In the genomic region with DNA sequence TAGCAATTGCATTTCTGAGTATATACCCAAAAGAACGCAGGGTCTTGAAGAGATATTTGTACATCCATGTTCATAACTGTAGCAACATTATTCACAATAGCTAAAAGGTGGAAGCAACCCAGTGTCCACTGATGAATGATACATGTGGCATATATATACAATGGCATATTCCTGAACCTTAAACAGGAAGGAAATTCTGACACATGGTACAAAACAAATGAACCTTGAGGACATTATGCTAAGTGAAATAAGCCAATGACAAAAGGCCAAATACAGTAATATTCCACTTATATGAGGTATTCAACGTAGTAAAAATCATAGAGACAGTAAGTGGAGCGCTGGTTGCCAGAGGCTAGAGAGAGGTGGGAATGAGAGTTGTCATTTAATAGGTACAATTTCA, we compare ENCODE assay signal across 27 cellular contexts. TPM values are rescaled to one million over a fixed set of nuclear protein-coding genes. Genes with fewer than 3 reads are reported as not detected.
DNase-seq lines count a peak whose midpoint lies in the region; ATAC-seq and TF ChIP-seq lines count a peak whose summit lies in the region.
"Had no signal": no experiment of that assay in that cellular context is flagged by ENCODE, and none has a peak within 500 bp of the region (broad histone marks: within the 10 kb centered on the region; RNA-seq: fewer than 3 reads in every experiment).

No MANE protein-coding gene starts in this region.

- no peak overlapping the region for H3K4me3 ChIP-seq in CD4-positive, alpha-beta memory T cell (ENCODE audit: low read length in 2 of 2)
- H3K4me3 ChIP-seq in adrenal gland, result no peak overlapping the region
- H3K4me3 ChIP-seq: GM12878, GM23338, HAP-1, K562, PC-9, SK-N-MC had no signal

- no peaks in the 10 kb centered on the region for H3K27me3 Mint-ChIP-seq in activated T-cell treated with anti-CD3 and anti-CD28 coated beads, Interleukin-2, amount 50 U/mL, for 4 hours (ENCODE audit: low read depth)
- H3K27me3 Mint-ChIP-seq in CD4-positive, alpha-beta memory T cell, result no peaks in the 10 kb centered on the region
- no peaks in the 10 kb centered on the region for H3K27me3 Mint-ChIP-seq in activated T-helper 17 cell treated with anti-CD3 and anti-CD28 coated beads, Interleukin-2, amount 50 U/mL, for 72 hours
- no peaks in the 10 kb centered on the region for H3K27me3 Mint-ChIP-seq in naive thymus-derived CD8-positive, alpha-beta T cell

- CTCF ChIA-PET in CD4-positive, alpha-beta memory T cell (lab: Charles Lee; ENCODE audit: partially characterized antibody), result interaction anchor here (9.1 kb wide), 1 partner anchor 69 kb away, joined by 79 read pairs; no protein-coding TSS in a partner anchor

- H3K4me3 Mint-ChIP-seq in activated T-cell treated with anti-CD3 and anti-CD28 coated beads, Interleukin-2, amount 50 U/mL, for 4 hours, result peak overlapping the region; percentile 12
- H3K4me3 Mint-ChIP-seq in CD4-positive, alpha-beta memory T cell, result peak overlapping the region in 7 of 8 donors; percentile 43 to 73 (median 60)
- peak overlapping the region; percentile 5 for H3K4me3 Mint-ChIP-seq in activated T-helper 17 cell treated with anti-CD3 and anti-CD28 coated beads, Interleukin-2, amount 50 U/mL, for 72 hours
- peak overlapping the region in 8 of 10 donors; percentile 3 to 67 (median 44) for H3K4me3 Mint-ChIP-seq in naive thymus-derived CD8-positive, alpha-beta T cell
- H3K4me3 Mint-ChIP-seq: GM23338 had no signal

- no peak for TF ChIP-seq CTCF in adrenal gland (IDR thresholded peaks at IDR 0.05)

- no peak for ATAC-seq in activated T-cell treated with anti-CD3 and anti-CD28 coated beads, Interleukin-2, amount 50 U/mL, for 4 hours
- no peak for ATAC-seq in activated T-helper 17 cell treated with anti-CD3 and anti-CD28 coated beads, Interleukin-2, amount 50 U/mL, for 72 hours (replicated peaks)
- no peak for ATAC-seq in naive thymus-derived CD8-positive, alpha-beta T cell
- ATAC-seq: GM12878, GM23338, K562 had no signal

- peaks cover 25% of the 10 kb centered on the region for H3K36me3 Mint-ChIP-seq in activated T-cell treated with anti-CD3 and anti-CD28 coated beads, Interleukin-2, amount 50 U/mL, for 4 hours (ENCODE audit: insufficient read depth)
- H3K36me3 Mint-ChIP-seq in CD4-positive, alpha-beta memory T cell, result peaks cover 45 to 64% of the 10 kb centered on the region in 2 donors
- peaks cover 72% of the 10 kb centered on the region for H3K36me3 Mint-ChIP-seq in activated T-helper 17 cell treated with anti-CD3 and anti-CD28 coated beads, Interleukin-2, amount 50 U/mL, for 72 hours (ENCODE audit: low read depth)
- peaks cover 0 to 74% (median 20%) of the 10 kb centered on the region in 3 donors for H3K36me3 Mint-ChIP-seq in naive thymus-derived CD8-positive, alpha-beta T cell

- H3K4me1 ChIP-seq in CD4-positive, alpha-beta memory T cell (ENCODE audit: insufficient read depth, low read length), result peaks cover 92% of the 10 kb centered on the region
- peaks cover 17 to 61% of the 10 kb centered on the region in 2 donors for H3K4me1 ChIP-seq in adrenal gland (replicated peaks in 1 of 2)

- H3K9me3 ChIP-seq in CD4-positive, alpha-beta memory T cell (ENCODE audit: control insufficient read depth in 1 of 2, low read length in 2 of 2), result no peaks in the 10 kb centered on the region
- H3K9me3 ChIP-seq in adrenal gland (replicated peaks in 1 of 3), result no peaks in the 10 kb centered on the region
- H3K9me3 ChIP-seq: Caco-2, HAP-1 had no signal

- peaks cover 82% of the 10 kb centered on the region for H3K4me1 Mint-ChIP-seq in activated T-cell treated with anti-CD3 and anti-CD28 coated beads, Interleukin-2, amount 50 U/mL, for 4 hours (ENCODE audit: low read depth)
- H3K4me1 Mint-ChIP-seq in CD4-positive, alpha-beta memory T cell, result peaks cover 67 to 72% (median 68%) of the 10 kb centered on the region in 4 donors
- peaks cover 59% of the 10 kb centered on the region for H3K4me1 Mint-ChIP-seq in activated T-helper 17 cell treated with anti-CD3 and anti-CD28 coated beads, Interleukin-2, amount 50 U/mL, for 72 hours
- H3K4me1 Mint-ChIP-seq in naive thymus-derived CD8-positive, alpha-beta T cell, result peaks cover 52 to 88% (median 77%) of the 10 kb centered on the region in 4 donors

- DNase-seq in activated T-cell treated with anti-CD3 and anti-CD28 coated beads, Interleukin-2, amount 50 U/mL, for 4 hours, result no peak
- no peak for DNase-seq in activated T-cell treated with anti-CD3 and anti-CD28 coated beads, Interleukin-2, amount 50 U/mL, for 1 hour
- DNase-seq in CD4-positive, alpha-beta memory T cell, result no peak
- no peak for DNase-seq in naive thymus-derived CD8-positive, alpha-beta T cell
- DNase-seq in ecto neural progenitor cell (ENCODE audit: low spot score) (no peak), adrenal gland (no peak)
- DNase-seq: AML-193, Caco-2, DMS 273 treated with DMSO at 0.1 percent for 48 hours, DMS79 treated with DMSO at 0.1 percent for 48 hours, MM.1S, NCI-H1048, NCI-H1436, NCI-H187 treated with DMSO at 0.1 percent for 48 hours, NCI-H226, NCI-H510A treated with DMSO at 0.1 percent for 48 hours, NCI-H748 treated with DMSO at 0.1 percent for 48 hours, PC-9, RPMI8226, SHP77 treated with DMSO at 0.1 percent for 48 hours had no signal

- 82 to 92% (median 88%) methylated on average over 3 of the region's 3 CpGs for WGBS in adrenal gland, 4 donors

- POLR2A ChIA-PET in CD4-positive, alpha-beta memory T cell (lab: Charles Lee; ENCODE audit: partially characterized antibody), result interaction anchor here (4.8 kb wide), 1 partner anchor 9 kb away, joined by 36 read pairs; a partner anchor contains a TSS
- POLR2A ChIA-PET in naive thymus-derived CD8-positive, alpha-beta T cell (lab: Charles Lee), result no interaction called here

- no peaks in the 10 kb centered on the region for H3K27me3 ChIP-seq in CD4-positive, alpha-beta memory T cell (ENCODE audit: insufficient read depth, low read length)
- H3K27me3 ChIP-seq in adrenal gland, result no peaks in the 10 kb centered on the region

- H3K36me3 ChIP-seq in CD4-positive, alpha-beta memory T cell (ENCODE audit: insufficient read depth, low read length), result peaks cover 15% of the 10 kb centered on the region
- no peaks in the 10 kb centered on the region for H3K36me3 ChIP-seq in adrenal gland (replicated peaks in 1 of 2)

- TF ChIP-seq POLR2A in adrenal gland (IDR thresholded peaks at IDR 0.05), result no peak

- no peak overlapping the region for H3K27ac ChIP-seq in CD4-positive, alpha-beta memory T cell (ENCODE audit: low read depth, low read length)
- no peak overlapping the region for H3K27ac ChIP-seq in adrenal gland
- H3K27ac ChIP-seq: C4-2B, PC-9, SK-N-MC had no signal

- intact Hi-C loops in CD4-positive, alpha-beta memory T cell (cut with micrococcal nuclease), result no loop called here
- intact Hi-C loops in adrenal gland (cut with DNase I), result no loop called here

- H3K27ac Mint-ChIP-seq in CD4-positive, alpha-beta memory T cell, result peak overlapping the region in 6 of 7 donors; percentile 0 to 48 (median 26)
- H3K27ac Mint-ChIP-seq in activated T-helper 17 cell treated with anti-CD3 and anti-CD28 coated beads, Interleukin-2, amount 50 U/mL, for 72 hours, result no peak overlapping the region
- H3K27ac Mint-ChIP-seq in naive thymus-derived CD8-positive, alpha-beta T cell, result peak overlapping the region in 8 of 10 donors; percentile 18 to 79 (median 66)
- H3K27ac Mint-ChIP-seq: GM23338 had no signal

- H3K9me3 Mint-ChIP-seq in activated T-cell treated with anti-CD3 and anti-CD28 coated beads, Interleukin-2, amount 50 U/mL, for 4 hours, result no peaks in the 10 kb centered on the region
- no peaks in the 10 kb centered on the region for H3K9me3 Mint-ChIP-seq in CD4-positive, alpha-beta memory T cell
- H3K9me3 Mint-ChIP-seq in activated T-helper 17 cell treated with anti-CD3 and anti-CD28 coated beads, Interleukin-2, amount 50 U/mL, for 72 hours, result no peaks in the 10 kb centered on the region
- H3K9me3 Mint-ChIP-seq in naive thymus-derived CD8-positive, alpha-beta T cell, result no peaks in the 10 kb centered on the region
- H3K9me3 Mint-ChIP-seq: GM23338 had no signal

RNA-seq across cellular contexts. Expression of a gene that starts 8.1 kb away (rescaled TPM):
- 10 to 100 TPM; 46.1 to 54.5 (median 51.6) TPM for total RNA-seq in activated T-cell treated with anti-CD3 and anti-CD28 coated beads, Interleukin-2, amount 50 U/mL, for 4 hours
- total RNA-seq in CD4-positive, alpha-beta memory T cell, result 100 to 1,000 TPM; 220 to 225 TPM
- 100 to 1,000 TPM in 1 of 2 donors, 10 to 100 TPM in 1; 27.6 to 129 TPM for polyA plus RNA-seq in CD4-positive, alpha-beta memory T cell
- 100 to 1,000 TPM in 1 of 2 donors, 10 to 100 TPM in 1; 94.3 to 203 TPM for total RNA-seq in activated T-helper 17 cell treated with anti-CD3 and anti-CD28 coated beads, Interleukin-2, amount 50 U/mL, for 72 hours
- total RNA-seq in naive thymus-derived CD8-positive, alpha-beta T cell, result 100 to 1,000 TPM; 216 to 222 TPM
- polyA plus RNA-seq in naive thymus-derived CD8-positive, alpha-beta T cell, result 100 to 1,000 TPM in 1 of 3 donors, 10 to 100 TPM in 2; 59.8 to 106 (median 97.3) TPM
- 100 to 1,000 TPM in 1 of 8 donors, 10 to 100 TPM in 7; 44.1 to 106 (median 80.7) TPM for total RNA-seq in adrenal gland
- 10 to 100 TPM; 26.2 to 39.8 (median 37.4) TPM for polyA plus RNA-seq in adrenal gland

Comparison
In these comparisons a context has a peak if more than half of its experiments do, and no peak if none do; other contexts are left out.
1. H3K4me3 Mint-ChIP-seq: peak in every context shown above with its lines; median percentile 60 in CD4-positive, alpha-beta memory T cell; 44 in naive thymus-derived CD8-positive, alpha-beta T cell; 12 in activated T-cell treated with anti-CD3 and anti-CD28 coated beads, Interleukin-2, amount 50 U/mL, for 4 hours; 5 in activated T-helper 17 cell treated with anti-CD3 and anti-CD28 coated beads, Interleukin-2, amount 50 U/mL, for 72 hours.